In genomic region chr3:136074546-136074945, GRCh38 we compare ENCODE assay signal across 13 cellular contexts.
DNase-seq lines count a peak whose midpoint lies in the region; ATAC-seq and TF ChIP-seq lines count a peak whose summit lies in the region.
"Had no signal": no experiment of that assay in that cellular context is flagged by ENCODE, and none has a peak within 500 bp of the region (broad histone marks: within the 10 kb centered on the region; RNA-seq: fewer than 3 reads in every experiment).

No MANE protein-coding gene starts in this region.

- H3K36me3 ChIP-seq in left ventricle myocardium inferior = no peaks in the 10 kb centered on the region
- H3K36me3 ChIP-seq: lower lobe of right lung had no signal

- H3K4me1 ChIP-seq in left ventricle myocardium inferior = peaks cover 46% of the 10 kb centered on the region

- no peak for DNase-seq in left ventricle myocardium inferior
- no peak for DNase-seq in cardiac septum (ENCODE audit: low spot score)
- DNase-seq in amniotic epithelial cell (ENCODE audit: low read depth) = peak; percentile 31
- DNase-seq in left colon = no peak
- no peak for DNase-seq in cortex of kidney (lab: John Stamatoyannopoulos, UW)
- DNase-seq in NCI-H345 treated with DMSO at 0.1 percent for 48 hours (lab: John Stamatoyannopoulos, UW; ENCODE audit: unreplicated experiment) = no peak
- no peak for DNase-seq in NK-92 (lab: John Stamatoyannopoulos, UW; ENCODE audit: unreplicated experiment)
- DNase-seq: lower lobe of right lung had no signal

- no peaks in the 10 kb centered on the region for H3K27me3 ChIP-seq in left ventricle myocardium inferior (ENCODE audit: low read depth)
- H3K27me3 ChIP-seq: gastroesophageal sphincter, stomach had no signal

- no peak overlapping the region for H3K4me3 ChIP-seq in left ventricle myocardium inferior
- H3K4me3 ChIP-seq: gastroesophageal sphincter, lower lobe of right lung, stomach had no signal

- peak overlapping the region; percentile 39 for H3K27ac ChIP-seq in left ventricle myocardium inferior (replicated peaks)
- H3K27ac ChIP-seq: epithelial cell of prostate, gastroesophageal sphincter, lower lobe of right lung, parathyroid adenoma, stomach had no signal

- no peak for TF ChIP-seq CTCF in left ventricle myocardium inferior (IDR thresholded peaks at IDR 0.05; ENCODE audit: borderline replicate concordance)

- no peaks in the 10 kb centered on the region for H3K9me3 ChIP-seq in left ventricle myocardium inferior (replicated peaks)
- H3K9me3 ChIP-seq: gastroesophageal sphincter, lower lobe of right lung, stomach had no signal

- intact Hi-C loops in left ventricle myocardium inferior (cut with micrococcal nuclease) = loop anchor here (10.0 kb wide), 1 partner anchor 680 kb away; the partner anchor contains the start of gene STAG1
- intact Hi-C loops in cardiac septum (cut with DNase I) = loop anchor here (5.0 to 10.0 kb wide), 2 partner anchors 310 to 938 kb away; no protein-coding TSS in a partner anchor
- intact Hi-C loops in left colon (cut with DNase I, micrococcal nuclease) = loop anchor here in 1 of 2 donors (10.0 kb wide), 3 partner anchors 120 to 680 kb away; partner anchors contain the start of genes MSL2 and STAG1

- ATAC-seq in left colon (peak; percentile 32), HG03175 (IDR thresholded peaks at IDR 0.05; ENCODE audit: unreplicated experiment) (no peak)
